Comparison of ENCODE assay signal across 7 cellular contexts in the genomic region with DNA sequence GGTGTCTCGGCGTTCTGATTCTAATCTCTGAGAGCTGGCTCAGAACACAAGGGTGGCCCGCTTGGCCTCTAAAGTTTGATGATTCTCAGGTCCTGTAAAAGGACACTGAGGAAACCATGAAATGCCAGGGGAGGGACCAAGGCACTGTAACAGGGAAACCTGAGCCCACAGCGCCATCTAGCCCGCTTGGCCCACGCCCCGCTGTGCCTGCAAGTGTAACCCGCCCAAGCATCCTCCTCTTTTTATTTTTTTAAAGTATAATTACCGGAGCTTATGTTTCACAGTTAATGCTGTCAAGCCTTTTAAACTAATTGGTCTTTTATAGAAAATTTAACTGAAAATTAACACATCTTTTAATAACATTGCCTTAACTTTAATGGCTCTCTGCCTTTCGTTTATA.
A peak's percentile ranks its signal among the peaks of the same experiment; 100 is the strongest.
DNase-seq lines count a peak whose midpoint lies in the region; ATAC-seq, FAIRE-seq and TF ChIP-seq lines count a peak whose summit lies in the region.

No MANE protein-coding gene starts in this region.

- H3K27me3 Mint-ChIP-seq in immature natural killer cell (ENCODE audit: low read depth in 3 of 3) = peaks cover 0 to 2% (median 0%) of the 10 kb centered on the region in 3 donors

- H3K27me3 ChIP-seq in osteoblast (ENCODE audit: insufficient read depth, low read length) = no peaks in the 10 kb centered on the region

- no peaks in the 10 kb centered on the region for H3K36me3 ChIP-seq in osteoblast (ENCODE audit: insufficient read depth, low read length)

- no peaks in the 10 kb centered on the region for H3K9me3 ChIP-seq in osteoblast (ENCODE audit: low read depth, low read length)

- TF ChIP-seq CTCF in osteoblast (IDR thresholded peaks at IDR 0.05; ENCODE audit: extremely low read depth, low read depth, low read length) = peak; percentile 14

- no peaks in the 10 kb centered on the region for H3K9me3 Mint-ChIP-seq in immature natural killer cell

- no peak overlapping the region for H3K4me3 ChIP-seq in osteoblast (ENCODE audit: insufficient read depth, low read length)

- ATAC-seq in GM21390 (IDR thresholded peaks at IDR 0.05; ENCODE audit: unreplicated experiment) (no peak), HG02885 (IDR thresholded peaks at IDR 0.05; ENCODE audit: poor library complexity, unreplicated experiment) (no peak)

- no peak for DNase-seq in GM12892 (ENCODE audit: insufficient read length)
- peak; percentile 3 for DNase-seq in NAMALWA (ENCODE audit: low spot score)
- DNase-seq in ecto neural progenitor cell (ENCODE audit: low spot score) = peak; percentile 71
- no peak for DNase-seq in osteoblast (ENCODE audit: insufficient read length, low spot score, missing footprints)
- no peak for DNase-seq in immature natural killer cell

- no peaks in the 10 kb centered on the region for H3K79me2 ChIP-seq in osteoblast (ENCODE audit: insufficient read depth, low read length)

- H3K4me1 Mint-ChIP-seq in immature natural killer cell = no peaks in the 10 kb centered on the region

- no peak overlapping the region for H3K27ac Mint-ChIP-seq in immature natural killer cell

- H2AFZ ChIP-seq in osteoblast (ENCODE audit: low read length) = no peak overlapping the region

- no peaks in the 10 kb centered on the region for H3K36me3 Mint-ChIP-seq in immature natural killer cell

- no peak overlapping the region for H3K27ac ChIP-seq in osteoblast (ENCODE audit: low read depth, low read length)

- no peaks in the 10 kb centered on the region for H4K20me1 ChIP-seq in osteoblast (ENCODE audit: insufficient read depth, low read length)

- no peak overlapping the region for H3K4me2 ChIP-seq in osteoblast (ENCODE audit: insufficient read depth, low read length)

- FAIRE-seq in GM12892 (lab: Jason Lieb, UNC) = peak; percentile 53

- no peak for TF ChIP-seq POLR2A in GM12892 (IDR thresholded peaks at IDR 0.05; ENCODE audit: low read depth, low read length)

- H3K4me3 Mint-ChIP-seq in immature natural killer cell = no peak overlapping the region

- H3K4me1 ChIP-seq in osteoblast (ENCODE audit: insufficient read depth, low read length) = no peaks in the 10 kb centered on the region

Comparison
In these comparisons a context has a peak if more than half of its experiments do, and no peak if none do; other contexts are left out.
1. DNase-seq: peak in NAMALWA (single experiment) and ecto neural progenitor cell (single experiment); none in GM12892 (single experiment), osteoblast (single experiment) and immature natural killer cell (0 of 3).